In genomic region chr6:44117397-44118128, GRCh38 we compare ENCODE assay signal across 13 cellular contexts. TPM values are rescaled to one million over a fixed set of nuclear protein-coding genes. Genes with fewer than 3 reads are reported as not detected.
DNase-seq lines count a peak whose midpoint lies in the region; ATAC-seq and TF ChIP-seq lines count a peak whose summit lies in the region.
"Had no signal": no experiment of that assay in that cellular context is flagged by ENCODE, and none has a peak within 500 bp of the region (broad histone marks: within the 10 kb centered on the region; RNA-seq: fewer than 3 reads in every experiment).

No MANE protein-coding gene starts in this region.

- no peak overlapping the region for H3K4me3 Mint-ChIP-seq in WTC11
- H3K4me3 Mint-ChIP-seq in type B pancreatic cell: no peak overlapping the region

- H3K4me1 ChIP-seq in left lung: peaks cover 25 to 46% of the 10 kb centered on the region in 2 donors

- POLR2A ChIA-PET in WTC11 (lab: Charles Lee): interaction anchor here (0.6 kb wide), 1 partner anchor 563 kb away, joined by 4 read pairs; no protein-coding TSS in a partner anchor

- no peaks in the 10 kb centered on the region for H3K27me3 Mint-ChIP-seq in WTC11 (ENCODE audit: low read depth)
- no peaks in the 10 kb centered on the region for H3K27me3 Mint-ChIP-seq in type B pancreatic cell

- H3K4me1 Mint-ChIP-seq in WTC11: peaks cover 34% of the 10 kb centered on the region
- H3K4me1 Mint-ChIP-seq in type B pancreatic cell (ENCODE audit: unreplicated experiment): peaks cover 43% of the 10 kb centered on the region

- no peaks in the 10 kb centered on the region for H3K27me3 ChIP-seq in left lung
- H3K27me3 ChIP-seq: sigmoid colon had no signal

- peak; percentile 10 for DNase-seq in DMS79 (lab: John Stamatoyannopoulos, UW)
- DNase-seq in DMS79 treated with DMSO at 0.1 percent for 48 hours (lab: John Stamatoyannopoulos, UW): no peak
- no peak for DNase-seq in WTC11 (ENCODE audit: low spot score)
- peak in 1 of 2 donors; percentile 70 for DNase-seq in left lung
- no peak for DNase-seq in type B pancreatic cell (ENCODE audit: extremely low spot score, unreplicated experiment)
- DNase-seq in inferior parietal cortex (ENCODE audit: extremely low spot score): no peak
- DNase-seq: activated CD4-positive, alpha-beta T cell treated with anti-CD3 and anti-CD28 coated beads for 4 hours; activated gamma-delta T cell treated with Interleukin-2 at 50 U/mL for 16 hours; Kasumi-1; NCI-H510A; sigmoid colon had no signal

- CTCF ChIA-PET in WTC11 (lab: Charles Lee): interaction anchor here (1.6 to 1.8 kb wide), 2 partner anchors 15 to 18 kb away, joined by 4 read pairs; no protein-coding TSS in a partner anchor

- peaks cover 0 to 37% of the 10 kb centered on the region in 2 donors for H3K36me3 ChIP-seq in left lung

- H3K27ac Mint-ChIP-seq in WTC11: peak overlapping the region; percentile 46
- peak overlapping the region; percentile 81 for H3K27ac Mint-ChIP-seq in type B pancreatic cell

- TF ChIP-seq CTCF in WTC11 (IDR thresholded peaks at IDR 0.05): no peak
- no peak for TF ChIP-seq CTCF in left lung (IDR thresholded peaks at IDR 0.05)
- no peak for TF ChIP-seq CTCF in type B pancreatic cell (conservative IDR thresholded peaks at IDR 0.05)

- H3K4me3 ChIP-seq in left lung: no peak overlapping the region
- H3K4me3 ChIP-seq: sigmoid colon had no signal

- H3K9me3 Mint-ChIP-seq in WTC11: no peaks in the 10 kb centered on the region
- H3K9me3 Mint-ChIP-seq in type B pancreatic cell: no peaks in the 10 kb centered on the region

- no peaks in the 10 kb centered on the region for H3K9me3 ChIP-seq in left lung
- H3K9me3 ChIP-seq: sigmoid colon had no signal

- intact Hi-C loops in left lung (cut with DNase I): no loop called here

- ATAC-seq in WTC11 (no peak), left lung (peak; percentile 63), HG03432 (IDR thresholded peaks at IDR 0.05; ENCODE audit: unreplicated experiment) (no peak), GM18907 (IDR thresholded peaks at IDR 0.05; ENCODE audit: unreplicated experiment) (no peak)

- peaks cover 21% of the 10 kb centered on the region for H3K36me3 Mint-ChIP-seq in WTC11
- H3K36me3 Mint-ChIP-seq in type B pancreatic cell: peaks cover 14% of the 10 kb centered on the region

- H3K27ac ChIP-seq in left lung: peak overlapping the region; percentile 55 to 81

TF ChIP-seq in WTC11, 78 proteins besides CTCF, POLR2A, EP300 and RAD21:
- TF ChIP-seq FOXP4 (CRISPR knock-in tag; IDR thresholded peaks at IDR 0.05): no peak
- TF ChIP-seq MAX (CRISPR knock-in tag; IDR thresholded peaks at IDR 0.05): no peak
- TF ChIP-seq CDX4 (CRISPR knock-in tag; IDR thresholded peaks at IDR 0.05; ENCODE audit: borderline replicate concordance): no peak
- TF ChIP-seq MXD4 (CRISPR knock-in tag; IDR thresholded peaks at IDR 0.05; ENCODE audit: borderline replicate concordance): no peak

RNA-seq across cellular contexts. Expression of gene MRPL14, which starts 9.7 kb away (rescaled TPM):
- total RNA-seq in WTC11 (2021) (70.0 to 74.2 TPM (median 74.2 TPM) in 3 replicates), left lung (100 to 1,000 TPM in 1 of 2 donors, 10 to 100 TPM in 1; 85.5 to 100 TPM), type B pancreatic cell (ENCODE audit: low replicate concordance) (45.5 and 53.7 TPM in 2 replicates)

RNA-seq across cellular contexts. Expression of gene TMEM63B, which starts 9.8 kb away (rescaled TPM):
- total RNA-seq in WTC11 (2021) (72.8 to 75.2 TPM (median 74.0 TPM) in 3 replicates), left lung (100 to 1,000 TPM in 1 of 2 donors, 10 to 100 TPM in 1; 79.9 to 186 TPM), type B pancreatic cell (ENCODE audit: low replicate concordance) (45.5 and 57.5 TPM in 2 replicates)

RNA-seq across cellular contexts. Expression of gene CAPN11, which starts 41.1 kb away (rescaled TPM):
- 2.3 to 3.3 TPM (median 3.2 TPM) in 3 replicates for total RNA-seq in WTC11 (2021)
- under 1 TPM; 0.23 to 0.29 TPM for total RNA-seq in left lung
- total RNA-seq in type B pancreatic cell (ENCODE audit: low replicate concordance): not detected in 2 replicates
